ENCODE assay signal across 23 cellular contexts in the genomic region with DNA sequence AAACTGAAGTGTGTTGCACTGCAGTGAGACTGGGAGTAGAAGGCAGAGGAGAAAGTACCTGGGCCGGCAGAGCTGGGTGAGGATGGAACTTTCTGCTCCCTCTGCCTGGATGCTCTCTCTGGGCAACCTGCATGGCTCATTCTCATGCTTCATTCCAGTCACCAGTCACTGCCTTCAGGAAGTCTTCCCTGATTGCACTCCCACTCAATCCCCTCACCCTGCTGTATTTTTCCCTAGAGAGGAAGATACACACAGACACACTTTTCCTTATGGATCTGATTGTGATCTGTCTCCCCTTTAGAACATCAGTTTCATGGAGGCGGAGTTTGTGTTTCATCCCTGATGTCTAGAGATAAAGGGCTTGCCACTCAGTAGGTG.
"Had no signal": no experiment of that assay in that cellular context is flagged by ENCODE, and none has a peak within 500 bp of the region (broad histone marks: within the 10 kb centered on the region; RNA-seq: fewer than 3 reads in every experiment).

No MANE protein-coding gene starts in this region.

- H3K9me3 ChIP-seq: left ventricle myocardium inferior, neutrophil, ovary, sigmoid colon, spleen, suprapubic skin, tibial nerve, upper lobe of left lung, vagina had no signal

- H2AFZ ChIP-seq: neural progenitor cell had no signal

- FAIRE-seq: kidney, small intestine had no signal

- ATAC-seq: natural killer cell; stimulated activated effector memory CD8-positive, alpha-beta T cell treated with anti-CD3 and anti-CD28 coated beads, Interleukin-12 subunit alpha, Interleukin-12 subunit beta, amount 100 ng/mL, for 72 hours had no signal

- H3K4me3 ChIP-seq: left ventricle myocardium inferior, lung, neural progenitor cell, ovary, sigmoid colon, spleen, suprapubic skin, tibial nerve, upper lobe of left lung, vagina had no signal

- H3K27ac ChIP-seq: left ventricle myocardium inferior, neural progenitor cell, neutrophil, ovary, sigmoid colon, spleen, suprapubic skin, tibial nerve, upper lobe of left lung, vagina had no signal

- H3K27me3 ChIP-seq: neural progenitor cell, neutrophil, ovary, sigmoid colon, spleen, suprapubic skin, tibial nerve, upper lobe of left lung, vagina had no signal

- H3K4me1 ChIP-seq: neural progenitor cell, sigmoid colon, suprapubic skin, tibial nerve, upper lobe of left lung, vagina had no signal

- H3K4me2 ChIP-seq: neural progenitor cell had no signal

- DNase-seq: hippocampal formation; kidney; left ventricle myocardium inferior; mesendoderm; naive B cell; natural killer cell; nephron progenitor cell; occipital lobe; right cardiac atrium; small intestine; stimulated activated CD4-positive, alpha-beta T cell treated with anti-CD3 and anti-CD28 coated beads, Interleukin-4, amount 100 ng/mL, for 24 hours; stimulated activated naive CD4-positive, alpha-beta T cell had no signal

- H3K36me3 ChIP-seq: left ventricle myocardium inferior, neural progenitor cell, ovary, vagina had no signal

- H3K9ac ChIP-seq: neural progenitor cell had no signal
